In the genomic region with DNA sequence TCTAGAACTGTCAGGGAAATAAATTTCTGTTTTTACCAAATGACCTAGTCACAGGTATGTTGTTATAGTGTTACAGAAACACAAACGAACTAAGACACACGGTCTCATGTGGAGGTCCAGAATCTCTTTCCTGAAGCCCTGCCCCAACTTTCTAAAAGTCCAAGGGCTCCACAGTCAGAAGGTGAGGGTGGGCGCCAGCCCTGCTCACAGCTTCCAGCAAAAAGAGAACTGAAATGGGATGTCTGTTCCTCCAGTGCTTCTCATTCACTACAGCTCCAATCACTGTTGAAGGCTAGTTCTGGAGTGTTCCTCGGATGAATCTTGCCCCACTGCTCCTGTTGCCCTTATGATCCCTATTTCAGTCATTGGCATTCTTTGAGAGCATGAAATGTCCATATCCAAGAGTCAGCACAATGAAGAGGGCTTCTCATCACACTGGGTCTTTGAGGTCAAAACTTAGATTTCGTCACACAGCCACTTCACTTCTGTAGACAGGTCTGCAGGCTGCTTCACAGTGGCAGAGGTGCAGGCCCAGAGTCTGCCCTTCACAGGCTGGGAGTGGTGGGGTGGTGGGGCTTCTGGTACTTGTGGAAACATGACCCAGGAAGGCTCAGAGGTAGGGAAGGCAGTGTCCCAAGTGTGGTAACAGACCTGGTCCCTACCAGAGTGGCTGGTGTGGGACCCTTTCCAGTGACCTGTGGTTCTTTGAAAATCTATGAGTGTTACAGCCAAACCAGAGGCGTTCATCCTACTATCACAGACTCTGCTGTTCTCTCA, we compare ENCODE assay signal across 25 cellular contexts. TPM values are rescaled to one million over a fixed set of nuclear protein-coding genes. Genes with fewer than 3 reads are reported as not detected.
"Had no signal": no experiment of that assay in that cellular context is flagged by ENCODE, and none has a peak within 500 bp of the region (broad histone marks: within the 10 kb centered on the region; RNA-seq: fewer than 3 reads in every experiment).

No MANE protein-coding gene starts in this region.

- H3K27ac Mint-ChIP-seq: IgD-negative memory B cell had no signal

- H3K9me3 ChIP-seq: Peyer's patch, SJCRH30 had no signal

- H3K4me3 ChIP-seq: K562, PC-9, Peyer's patch, SJCRH30 had no signal

- H3K4me1 ChIP-seq: Peyer's patch, SJCRH30 had no signal

- H3K36me3 ChIP-seq: Peyer's patch, SJCRH30 had no signal

- ATAC-seq: K562, Right ventricle myocardium inferior had no signal

- H3K27ac ChIP-seq: KMS-11, PC-9, Peyer's patch, SJCRH30 had no signal

- H3K27me3 ChIP-seq: Peyer's patch, SJCRH30 had no signal

- DNase-seq: Kasumi-1, MM.1S, NCI-H1092 treated with DMSO at 0.1 percent for 48 hours, NCI-H1436, NCI-H187, NCI-H2029, NCI-H2081 treated with DMSO at 0.1 percent for 48 hours, NCI-H2171, NCI-H226, NCI-H446, NCI-H510A, NCI-H524 treated with DMSO at 0.1 percent for 48 hours, NCI-H69, NCI-H774, OCI-M1, PC-9, Peyer's patch, SHP77 treated with DMSO at 0.1 percent for 48 hours, SJCRH30 had no signal

- H3K4me3 Mint-ChIP-seq: IgD-negative memory B cell had no signal

- H3K36me3 Mint-ChIP-seq: IgD-negative memory B cell had no signal

- H3K9me3 Mint-ChIP-seq: IgD-negative memory B cell had no signal

RNA-seq across cellular contexts. Expression of a gene that starts 34.9 kb away (rescaled TPM):
- total RNA-seq: HT1080, K562, PC-9, RPMI7951, SJCRH30 had no signal
- polyA plus RNA-seq: IgD-negative memory B cell had no signal
